ENCODE assay signal across 2 cellular contexts in genomic region chr5:131200560-131200959, GRCh38.
TF ChIP-seq lines count a peak whose summit lies in the region.

No MANE protein-coding gene starts in this region.

TF ChIP-seq in HepG2, 621 proteins besides CTCF, POLR2A, EP300 and RAD21:
- no peak for TF ChIP-seq ZNF775 (CRISPR knock-in tag; IDR thresholded peaks at IDR 0.05; ENCODE audit: borderline replicate concordance)
- TF ChIP-seq MAFK (conservative IDR thresholded peaks at IDR 0.05 in 1 of 2, IDR thresholded peaks at IDR 0.05 in 1 of 2; ENCODE audit: low read length in 2 of 2), result peak; percentile 22 to 66; a peak in 3 of 4 replicates
- TF ChIP-seq MAFF (IDR thresholded peaks at IDR 0.05; ENCODE audit: low read depth, low read length), result peak; percentile 58

TF ChIP-seq in K562, 482 proteins besides CTCF, POLR2A, EP300 and RAD21:
- peak; percentile 50; the same call in 1 of the 2 replicates for TF ChIP-seq C11orf30 (IDR thresholded peaks at IDR 0.05; ENCODE audit: low read depth)
- TF ChIP-seq XRCC4 (IDR thresholded peaks at IDR 0.05; ENCODE audit: extremely low read depth, insufficient read depth, insufficient read length), result no peak
- TF ChIP-seq ZNF316 (IDR thresholded peaks at IDR 0.05), result peak; percentile 66; the same call in 1 of the 2 replicates
